ENCODE assay signal across 1 cellular context in genomic region chr20:38220587-38220986, GRCh38.
TF ChIP-seq lines count a peak whose summit lies in the region.

No MANE protein-coding gene starts in this region.

TF ChIP-seq in GM12878, 131 proteins besides CTCF, POLR2A, EP300 and RAD21:
- TF ChIP-seq IKZF1 (conservative IDR thresholded peaks at IDR 0.05) (no peak), RELB (IDR thresholded peaks at IDR 0.05; ENCODE audit: low read depth) (no peak), RB1 (IDR thresholded peaks at IDR 0.05; ENCODE audit: borderline replicate concordance) (no peak), KLF5 (IDR thresholded peaks at IDR 0.05; ENCODE audit: partially characterized antibody) (no peak), TCF12 (IDR thresholded peaks at IDR 0.05; ENCODE audit: low read depth, low read length) (no peak), SMAD1 (IDR thresholded peaks at IDR 0.05; ENCODE audit: low read depth, partially characterized antibody) (no peak), NFXL1 (IDR thresholded peaks at IDR 0.05; ENCODE audit: borderline replicate concordance) (no peak), BCL11A (IDR thresholded peaks at IDR 0.05; ENCODE audit: low read depth, low read length) (no peak), HDAC2 (IDR thresholded peaks at IDR 0.05) (no peak), NFIC (IDR thresholded peaks at IDR 0.05; ENCODE audit: low read depth, low read length) (no peak), SP1 (IDR thresholded peaks at IDR 0.05; ENCODE audit: low read depth, low read length) (no peak), ESRRA (IDR thresholded peaks at IDR 0.05; ENCODE audit: low read length) (no peak)
